ENCODE assay signal across 18 cellular contexts in the genomic region with DNA sequence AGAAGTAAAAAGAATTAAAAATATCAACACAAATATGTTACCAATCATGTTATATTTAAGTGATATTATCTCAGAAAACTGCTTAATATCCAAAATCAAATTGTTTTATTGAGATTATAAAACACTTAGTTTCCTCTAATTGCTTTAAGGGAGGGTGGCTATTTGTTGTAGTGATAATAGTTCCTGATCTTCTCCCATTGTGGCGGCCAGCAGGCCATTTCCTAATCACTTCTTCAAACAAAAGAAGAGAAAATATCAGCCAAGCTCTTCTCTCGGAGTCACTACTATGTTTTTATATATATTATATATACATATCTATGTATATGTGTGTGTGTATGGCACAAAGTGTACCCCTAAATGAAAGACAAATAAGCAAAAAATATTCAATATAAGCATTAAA.
"Had no signal": no experiment of that assay in that cellular context is flagged by ENCODE, and none has a peak within 500 bp of the region (broad histone marks: within the 10 kb centered on the region; RNA-seq: fewer than 3 reads in every experiment).

No MANE protein-coding gene starts in this region.

- DNase-seq: activated CD4-positive, alpha-beta T cell treated with anti-CD3 and anti-CD28 coated beads for 1 hour; activated CD4-positive, alpha-beta T cell treated with anti-CD3 and anti-CD28 coated beads, Interleukin-2, amount 50 U/mL, for 4 hours; activated gamma-delta T cell; adrenal gland; effector memory CD4-positive, alpha-beta T cell; esophagus squamous epithelium; islet precursor cell; left colon; lower lobe of right lung; natural killer cell; occipital lobe; posterior cingulate gyrus; retina; stimulated activated naive CD4-positive, alpha-beta T cell; T-helper 2 cell; thyroid gland; WERI-Rb-1 had no signal

- H3K36me3 ChIP-seq: adrenal gland had no signal

- H3K4me1 ChIP-seq: adrenal gland, esophagus squamous epithelium, lower lobe of right lung, thyroid gland had no signal

- H3K4me3 ChIP-seq: adrenal gland, esophagus squamous epithelium, lower lobe of right lung, thyroid gland had no signal

- H3K27me3 ChIP-seq: adrenal gland, esophagus squamous epithelium, thyroid gland had no signal

- H3K27ac ChIP-seq: adrenal gland, esophagus squamous epithelium, lower lobe of right lung, thyroid gland, WERI-Rb-1 had no signal

- ATAC-seq: activated naive CD4-positive, alpha-beta T cell treated with anti-CD3 and anti-CD28 coated beads, Interleukin-2, amount 50 U/mL, for 72 hours; left colon; lower lobe of right lung; natural killer cell had no signal

- H3K9me3 ChIP-seq: adrenal gland, esophagus squamous epithelium, lower lobe of right lung, thyroid gland had no signal
